In genomic region chr22:50252081-50253045, GRCh38 we compare ENCODE assay signal across 8 cellular contexts. TPM values are rescaled to one million over a fixed set of nuclear protein-coding genes. Genes with fewer than 3 reads are reported as not detected.
DNase-seq lines count a peak whose midpoint lies in the region; TF ChIP-seq lines count a peak whose summit lies in the region.

No MANE protein-coding gene starts in this region.

- peak; percentile 86 for TF ChIP-seq CTCF in brain microvascular endothelial cell (IDR thresholded peaks at IDR 0.05; ENCODE audit: low read depth, low read length, missing control alignments)

- peaks cover 6 to 14% (median 11%) of the 10 kb centered on the region in 3 donors for H3K4me1 Mint-ChIP-seq in IgD-negative memory B cell

- in situ Hi-C loops in brain microvascular endothelial cell (cut with HindIII; ENCODE audit: low pct_ligation_motif_present, low sequenced_read_pairs): no loop called here

- no peaks in the 10 kb centered on the region for H3K36me3 Mint-ChIP-seq in IgD-negative memory B cell

- H3K27ac Mint-ChIP-seq in IgD-negative memory B cell: peak overlapping the region in 2 of 3 donors; percentile 16 to 93

- H3K27me3 Mint-ChIP-seq in IgD-negative memory B cell: no peaks in the 10 kb centered on the region

- DNase-seq in D341Med (ENCODE audit: low spot score): peak; percentile 84
- peak; percentile 73 for DNase-seq in UCSD-AML1 (lab: John Stamatoyannopoulos, UW; ENCODE audit: unreplicated experiment)
- DNase-seq in brain microvascular endothelial cell: peak; percentile 55
- peak; percentile 81 for DNase-seq in islet precursor cell
- DNase-seq in stimulated activated CD4-positive, alpha-beta T cell treated with anti-CD3 and anti-CD28 coated beads, Interleukin-2, amount 100 ng/mL, for 24 hours: peak; percentile 73 to 76
- no peak for DNase-seq in NCI-H2029 treated with DMSO at 0.1 percent for 48 hours (lab: John Stamatoyannopoulos, UW)
- no peak for DNase-seq in NCI-H446 treated with DMSO at 0.1 percent for 48 hours (lab: John Stamatoyannopoulos, UW)

- H3K27ac ChIP-seq in brain microvascular endothelial cell: no peak overlapping the region

- H3K4me3 ChIP-seq in brain microvascular endothelial cell (ENCODE audit: low read depth, low read length): no peak overlapping the region

- no peaks in the 10 kb centered on the region for H3K27me3 ChIP-seq in brain microvascular endothelial cell (replicated peaks)

- peaks cover 9% of the 10 kb centered on the region for H3K36me3 ChIP-seq in brain microvascular endothelial cell (replicated peaks)

- H3K9me3 Mint-ChIP-seq in IgD-negative memory B cell: no peaks in the 10 kb centered on the region

- H3K4me3 Mint-ChIP-seq in IgD-negative memory B cell: peak overlapping the region; percentile 78 to 90 (median 84)

RNA-seq across cellular contexts. Expression of gene HDAC10, which starts 1.3 kb away (rescaled TPM):
- 8.6 TPM for polyA plus RNA-seq in IgD-negative memory B cell

RNA-seq across cellular contexts. Expression of gene TUBGCP6, which starts 7.5 kb away (rescaled TPM):
- polyA plus RNA-seq in IgD-negative memory B cell: 17.0 TPM

RNA-seq across cellular contexts. Expression of gene MAPK12, which starts 9.1 kb away (rescaled TPM):
- 0.94 TPM for polyA plus RNA-seq in IgD-negative memory B cell

RNA-seq across cellular contexts. Expression of gene MAPK11, which starts 17.8 kb away (rescaled TPM):
- 0.59 TPM for polyA plus RNA-seq in IgD-negative memory B cell

RNA-seq across cellular contexts. Expression of gene SELENOO, which starts 51.6 kb away (rescaled TPM):
- polyA plus RNA-seq in IgD-negative memory B cell: 2.3 TPM

Comparison
In these comparisons a context has a peak if more than half of its experiments do, and no peak if none do; other contexts are left out.
1. DNase-seq: peak in D341Med (single experiment), UCSD-AML1 (single experiment), brain microvascular endothelial cell (single experiment), islet precursor cell (single experiment) and stimulated activated CD4-positive, alpha-beta T cell treated with anti-CD3 and anti-CD28 coated beads, Interleukin-2, amount 100 ng/mL, for 24 hours (2 of 2); none in NCI-H2029 treated with DMSO at 0.1 percent for 48 hours (single experiment) and NCI-H446 treated with DMSO at 0.1 percent for 48 hours (single experiment).